10 cellular contexts compared by ENCODE assay signal in the genomic region with DNA sequence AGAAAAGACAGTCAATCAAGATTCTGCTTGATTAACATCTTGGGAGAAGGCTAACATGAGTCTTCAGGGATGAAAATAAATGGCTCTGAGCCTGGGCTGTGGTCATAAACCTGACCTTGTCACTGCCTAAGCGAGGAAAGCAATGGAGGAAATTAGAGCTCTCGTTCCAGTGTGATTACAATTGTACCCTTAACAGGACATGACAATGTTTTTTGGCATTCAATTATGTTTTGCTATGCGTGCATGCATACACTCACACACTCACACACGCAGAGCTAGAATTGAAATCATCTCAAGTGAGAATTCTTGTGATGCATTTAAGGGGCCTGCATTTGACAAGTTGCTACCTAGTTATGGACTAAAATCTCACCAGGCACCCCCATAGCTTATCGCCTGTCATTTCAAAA. TPM values are rescaled to one million over a fixed set of nuclear protein-coding genes. Genes with fewer than 3 reads are reported as not detected.
DNase-seq lines count a peak whose midpoint lies in the region; ATAC-seq and TF ChIP-seq lines count a peak whose summit lies in the region.
"Had no signal": no experiment of that assay in that cellular context is flagged by ENCODE, and none has a peak within 500 bp of the region (broad histone marks: within the 10 kb centered on the region; RNA-seq: fewer than 3 reads in every experiment).

No MANE protein-coding gene starts in this region.

- H3K4me1 Mint-ChIP-seq in CD4-positive, alpha-beta T cell (ENCODE audit: low read depth): no peaks in the 10 kb centered on the region

- no peaks in the 10 kb centered on the region for H3K27me3 ChIP-seq in CD4-positive, alpha-beta T cell (ENCODE audit: control insufficient read depth, insufficient read depth, low read length)
- H3K27me3 ChIP-seq in fibroblast of lung (ENCODE audit: control insufficient read depth, insufficient read depth, low read length): no peaks in the 10 kb centered on the region

- H3K27me3 Mint-ChIP-seq in CD4-positive, alpha-beta T cell: no peaks in the 10 kb centered on the region

- no peak overlapping the region for H3K4me3 Mint-ChIP-seq in CD4-positive, alpha-beta T cell

- CTCF ChIA-PET in CD4-positive, alpha-beta T cell (lab: Charles Lee): interaction anchor here (0.6 to 3.6 kb wide), 19 partner anchors 9 to 468 kb away, joined by 3 to 28 read pairs (median 5); partner anchors contain the start of gene DRD3

- ATAC-seq in CD4-positive, alpha-beta T cell (ENCODE audit: poor library complexity): no peak
- peak; percentile 8 for ATAC-seq in GM19467 (IDR thresholded peaks at IDR 0.05; ENCODE audit: unreplicated experiment)
- ATAC-seq in HG03520 (IDR thresholded peaks at IDR 0.05; ENCODE audit: unreplicated experiment): peak; percentile 6

- H4K20me1 ChIP-seq in fibroblast of lung (ENCODE audit: control insufficient read depth, extremely low read depth, insufficient read depth, low read length): no peaks in the 10 kb centered on the region

- no peak overlapping the region for H3K9ac ChIP-seq in fibroblast of lung (ENCODE audit: insufficient read depth, low read length)

- intact Hi-C loops in CD4-positive, alpha-beta T cell (cut with DNase I, micrococcal nuclease): loop anchor here in 1 of 2 experiments (5.0 to 10.0 kb wide), 2 partner anchors 119 to 158 kb away; partner anchors contain the start of genes CCDC191 and QTRT2

- no peaks in the 10 kb centered on the region for H3K9me3 ChIP-seq in CD4-positive, alpha-beta T cell (ENCODE audit: control insufficient read depth, low read length)
- no peaks in the 10 kb centered on the region for H3K9me3 ChIP-seq in fibroblast of lung (ENCODE audit: control insufficient read depth, insufficient read depth, low read depth, low read length)

- H3K4me1 ChIP-seq in fibroblast of lung (ENCODE audit: control insufficient read depth, extremely low read depth, insufficient read depth, low read length): peaks cover 5% of the 10 kb centered on the region

- H3K9me3 Mint-ChIP-seq in CD4-positive, alpha-beta T cell: no peaks in the 10 kb centered on the region

- no peak for DNase-seq in CD4-positive, alpha-beta T cell
- DNase-seq in fibroblast of lung (ENCODE audit: low read depth in 2 of 2): peak; percentile 40 to 62
- no peak for DNase-seq in NCI-H510A treated with DMSO at 0.1 percent for 48 hours (lab: John Stamatoyannopoulos, UW)
- DNase-seq in dedifferentiated amniotic fluid mesenchymal stem cell (ENCODE audit: extremely low spot score): no peak
- DNase-seq in erythroblast (lab: John Stamatoyannopoulos, UW): no peak
- DNase-seq in COLO668 (lab: John Stamatoyannopoulos, UW; ENCODE audit: unreplicated experiment): no peak

- H3K79me2 ChIP-seq in fibroblast of lung (ENCODE audit: control insufficient read depth, insufficient read depth, low read length): no peaks in the 10 kb centered on the region

- H3K4me3 ChIP-seq in fibroblast of lung (replicated peaks in 1 of 4; ENCODE audit: control extremely low read depth in 1 of 4, insufficient read depth in 1 of 4, low read depth in 3 of 4, low read length in 4 of 4): peak overlapping the region; percentile 24 to 48 (median 37)

- no peaks in the 10 kb centered on the region for H3K36me3 Mint-ChIP-seq in CD4-positive, alpha-beta T cell (ENCODE audit: low read depth)

- peak overlapping the region; percentile 93 for H3K27ac ChIP-seq in CD4-positive, alpha-beta T cell (ENCODE audit: low read depth, low read length)
- H3K27ac ChIP-seq in fibroblast of lung (ENCODE audit: insufficient read depth, low read length): peak overlapping the region; percentile 58

- H3K27ac Mint-ChIP-seq in CD4-positive, alpha-beta T cell: no peak overlapping the region

- POLR2A ChIA-PET in CD4-positive, alpha-beta T cell (lab: Charles Lee): interaction anchor here (0.6 to 3.5 kb wide), 36 partner anchors 8 to 1735 kb away, joined by 3 to 110 read pairs (median 7); partner anchors contain the start of genes ATP6V1A, DRD3, NAA50 and SPICE1

- TF ChIP-seq CTCF in CD4-positive, alpha-beta T cell (IDR thresholded peaks at IDR 0.05): no peak
- no peak for TF ChIP-seq CTCF in fibroblast of lung (conservative IDR thresholded peaks at IDR 0.05 in 1 of 2, IDR thresholded peaks at IDR 0.05 in 1 of 2; ENCODE audit: low read depth in 1 of 2, low read length in 2 of 2)

- H3K36me3 ChIP-seq in fibroblast of lung (ENCODE audit: control insufficient read depth, insufficient read depth, low read length): no peaks in the 10 kb centered on the region

- no peak for TF ChIP-seq POLR2A in erythroblast (IDR thresholded peaks at IDR 0.05; ENCODE audit: low read length)

- peak overlapping the region; percentile 85 for H3K4me2 ChIP-seq in fibroblast of lung (ENCODE audit: extremely low read depth, insufficient read depth, low read length)

- no peak overlapping the region for H2AFZ ChIP-seq in fibroblast of lung (ENCODE audit: low read length)

RNA-seq across cellular contexts. Expression of gene ZNF80, which starts 24.1 kb away (rescaled TPM):
- total RNA-seq in CD4-positive, alpha-beta T cell: under 1 TPM; 0.16 to 0.17 TPM
- not detected in 2 replicates for total RNA-seq in fibroblast of lung
- polyA plus RNA-seq in fibroblast of lung: not detected in 2 replicates
- polyA plus RNA-seq in fibroblast of lung (2012): not detected in 2 replicates
- polyA minus RNA-seq in fibroblast of lung (ENCODE audit: low replicate concordance): not detected in 2 replicates
- total RNA-seq: frontal cortex, skeletal muscle tissue had no signal

RNA-seq across cellular contexts. Expression of gene DRD3, which starts 34.4 kb away (rescaled TPM):
- not detected for total RNA-seq in CD4-positive, alpha-beta T cell
- not detected in 2 replicates for total RNA-seq in fibroblast of lung
- not detected in 2 replicates for polyA plus RNA-seq in fibroblast of lung
- not detected in 2 replicates for polyA plus RNA-seq in fibroblast of lung (2012)
- not detected in 2 replicates for polyA minus RNA-seq in fibroblast of lung (ENCODE audit: low replicate concordance)
- total RNA-seq: skeletal muscle tissue had no signal

Comparison
In these comparisons a context has a peak if more than half of its experiments do, and no peak if none do; other contexts are left out.
1. DNase-seq: peak in fibroblast of lung (2 of 2); none in CD4-positive, alpha-beta T cell (0 of 10), NCI-H510A treated with DMSO at 0.1 percent for 48 hours (single experiment), dedifferentiated amniotic fluid mesenchymal stem cell (single experiment), erythroblast (0 of 2) and COLO668 (single experiment).